1 cellular context compared by ENCODE assay signal in genomic region chr20:50115041-50115512, GRCh38.
TF ChIP-seq lines count a peak whose summit lies in the region.

No MANE protein-coding gene starts in this region.

TF ChIP-seq in HCT116, 20 proteins besides CTCF, POLR2A, EP300 and RAD21 (continued from another document):
- TF ChIP-seq ATF3 (IDR thresholded peaks at IDR 0.05) = no peak
- no peak for TF ChIP-seq JUND (IDR thresholded peaks at IDR 0.05)
